In the genomic region with DNA sequence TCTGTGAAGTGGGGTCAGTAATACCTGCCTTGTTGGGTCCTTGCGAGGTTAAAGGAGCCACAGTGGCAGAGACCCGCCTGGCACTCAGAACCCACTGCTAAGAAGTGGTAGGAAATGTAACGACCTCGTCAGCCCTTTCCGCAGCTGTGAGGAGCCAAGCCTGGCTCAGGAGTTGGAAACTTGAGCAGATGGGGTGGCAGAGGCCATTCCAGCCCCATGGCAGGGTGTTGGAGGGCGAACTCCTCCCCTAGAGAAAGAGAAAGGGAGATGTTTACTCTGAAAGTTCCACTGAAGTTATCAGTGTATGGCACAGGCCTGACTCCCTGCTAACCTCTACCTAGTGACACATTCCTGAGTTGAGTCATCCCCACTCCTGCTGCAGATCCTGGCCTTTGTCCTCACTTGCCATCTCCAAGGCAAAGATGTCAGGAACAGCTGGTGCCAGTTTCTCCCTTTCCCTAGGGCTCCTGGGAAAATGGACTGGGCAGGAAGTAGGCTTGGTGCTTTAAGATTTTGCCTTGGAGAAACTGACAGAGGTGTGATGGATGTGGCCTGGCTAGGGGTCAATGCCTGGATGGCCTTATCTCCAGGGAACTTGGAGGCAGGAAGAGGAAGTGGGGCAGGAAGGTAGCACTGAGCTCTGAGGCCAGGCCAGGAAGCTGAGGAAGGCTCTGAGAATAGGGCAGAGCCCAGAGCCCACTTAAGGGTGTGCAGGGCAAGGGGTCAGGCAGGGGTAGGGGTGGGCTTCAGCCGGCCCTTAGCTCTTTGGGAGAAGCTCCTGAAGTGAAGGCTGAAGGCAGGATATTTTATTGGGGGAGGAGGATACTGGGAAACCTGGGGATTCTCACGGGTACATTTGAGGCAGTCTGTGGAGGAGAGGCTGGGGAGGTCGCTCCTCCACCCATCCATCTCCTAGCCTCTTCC, we compare ENCODE assay signal across 8 cellular contexts. TPM values are rescaled to one million over a fixed set of nuclear protein-coding genes. Genes with fewer than 3 reads are reported as not detected.
DNase-seq lines count a peak whose midpoint lies in the region; ATAC-seq lines count a peak whose summit lies in the region.

No MANE protein-coding gene starts in this region.

- H3K9ac ChIP-seq in iPS-15b (ENCODE audit: low read depth, low read length), result peak overlapping the region; percentile 60

- peaks cover 0 to 1% of the 10 kb centered on the region in 2 donors for H3K27me3 Mint-ChIP-seq in CD8-positive, alpha-beta memory T cell

- H3K27me3 ChIP-seq in CD8-positive, alpha-beta memory T cell (ENCODE audit: insufficient read depth, low read length, poor library complexity, severe bottlenecking), result no peaks in the 10 kb centered on the region
- H3K27me3 ChIP-seq in iPS-15b (ENCODE audit: control insufficient read depth, insufficient read depth, low read length), result peaks cover 37% of the 10 kb centered on the region
- peaks cover 2% of the 10 kb centered on the region; the same call in 1 of the 2 replicates for H3K27me3 ChIP-seq in HAP-1 (ENCODE audit: low read depth)

- H3K27ac ChIP-seq in CD8-positive, alpha-beta memory T cell (ENCODE audit: low read depth, low read length), result peak overlapping the region; percentile 38
- peak overlapping the region; percentile 67 for H3K27ac ChIP-seq in angular gyrus (ENCODE audit: low read depth, low read length)

- peak overlapping the region; percentile 87 to 98 (median 91) for H3K4me3 Mint-ChIP-seq in CD8-positive, alpha-beta memory T cell

- peak overlapping the region; percentile 87 to 95 (median 92) for H3K27ac Mint-ChIP-seq in CD8-positive, alpha-beta memory T cell

- in situ Hi-C loops in HAP-1 (cut with MboI; ENCODE audit: low sequenced_read_pairs), result no loop called here

- peaks cover 4% of the 10 kb centered on the region for H3K36me3 ChIP-seq in CD8-positive, alpha-beta memory T cell (ENCODE audit: insufficient read depth, low read length)
- no peaks in the 10 kb centered on the region for H3K36me3 ChIP-seq in iPS-15b (ENCODE audit: control insufficient read depth, insufficient read depth, low read length)
- H3K36me3 ChIP-seq in HAP-1 (replicated peaks), result no peaks in the 10 kb centered on the region

- no peaks in the 10 kb centered on the region for H3K9me3 Mint-ChIP-seq in CD8-positive, alpha-beta memory T cell

- ATAC-seq in GM19468 (IDR thresholded peaks at IDR 0.05; ENCODE audit: extremely low read depth, unreplicated experiment) (peak; percentile 8), HG03571 (IDR thresholded peaks at IDR 0.05; ENCODE audit: unreplicated experiment) (no peak)

- H3K9me3 ChIP-seq in CD8-positive, alpha-beta memory T cell (ENCODE audit: low read length), result no peaks in the 10 kb centered on the region
- H3K9me3 ChIP-seq in iPS-15b (ENCODE audit: control insufficient read depth, insufficient read depth, low read length) (no peaks in the 10 kb centered on the region), HAP-1 (no peaks in the 10 kb centered on the region)

- peak in 1 of 5 donors; percentile 15 for DNase-seq in CD8-positive, alpha-beta memory T cell
- DNase-seq in LoVo (ENCODE audit: low spot score), result peak; percentile 89
- DNase-seq in stimulated activated CD4-positive, alpha-beta T cell treated with anti-CD3 and anti-CD28 coated beads, Interleukin-4, amount 100 ng/mL, for 24 hours, result peak; percentile 42
- DNase-seq in HAP-1 (ENCODE audit: low spot score in 2 of 2), result no peak

- H3K36me3 Mint-ChIP-seq in CD8-positive, alpha-beta memory T cell, result peaks cover 6 to 32% (median 6%) of the 10 kb centered on the region in 3 donors

- CTCF ChIA-PET in CD8-positive, alpha-beta memory T cell (lab: Charles Lee), result interaction anchor here (0.8 to 1.5 kb wide), 4 partner anchors 20 to 52 kb away, joined by 3 to 4 read pairs (median 4); partner anchors contain the start of gene USP39

- peaks cover 44% of the 10 kb centered on the region for H3K4me1 ChIP-seq in CD8-positive, alpha-beta memory T cell (ENCODE audit: insufficient read depth, low read length)
- H3K4me1 ChIP-seq in iPS-15b (ENCODE audit: control insufficient read depth, insufficient read depth, low read length) (peaks cover 2% of the 10 kb centered on the region), HAP-1 (no peaks in the 10 kb centered on the region)

- peak overlapping the region; percentile 78 for H3K4me3 ChIP-seq in CD8-positive, alpha-beta memory T cell (ENCODE audit: low read length)
- H3K4me3 ChIP-seq in iPS-15b (ENCODE audit: low read depth, low read length), result peak overlapping the region; percentile 51
- no peak overlapping the region for H3K4me3 ChIP-seq in HAP-1

- peaks cover 43 to 60% (median 45%) of the 10 kb centered on the region in 3 donors for H3K4me1 Mint-ChIP-seq in CD8-positive, alpha-beta memory T cell

- POLR2A ChIA-PET in CD8-positive, alpha-beta memory T cell (lab: Charles Lee), result interaction anchor here (2.3 kb wide), 1 partner anchor 10 kb away, joined by 8 read pairs; the partner anchor contains the start of gene RNF181

RNA-seq across cellular contexts. Expression of gene VAMP5, which starts 0.9 kb away (rescaled TPM):
- 10 to 100 TPM; 26.4 to 28.0 TPM for total RNA-seq in CD8-positive, alpha-beta memory T cell
- polyA plus RNA-seq in CD8-positive, alpha-beta memory T cell, result 151 TPM

RNA-seq across cellular contexts. Expression of gene VAMP8, which starts 7.7 kb away (rescaled TPM):
- total RNA-seq in CD8-positive, alpha-beta memory T cell, result 10 to 100 TPM; 94.4 to 95.4 TPM
- polyA plus RNA-seq in CD8-positive, alpha-beta memory T cell, result 355 TPM

RNA-seq across cellular contexts. Expression of gene RNF181, which starts 10.4 kb away (rescaled TPM):
- total RNA-seq in CD8-positive, alpha-beta memory T cell, result 10 to 100 TPM; 88.2 to 95.1 TPM
- 181 TPM for polyA plus RNA-seq in CD8-positive, alpha-beta memory T cell

RNA-seq across cellular contexts. Expression of gene TMEM150A, which starts 17.4 kb away (rescaled TPM):
- total RNA-seq in CD8-positive, alpha-beta memory T cell, result 1 to 10 TPM; 6.3 to 7.6 TPM
- polyA plus RNA-seq in CD8-positive, alpha-beta memory T cell, result 13.2 TPM

RNA-seq across cellular contexts. Expression of gene GGCX, which starts 23.8 kb away (rescaled TPM):
- total RNA-seq in CD8-positive, alpha-beta memory T cell, result 10 to 100 TPM; 22.3 to 23.3 TPM
- polyA plus RNA-seq in CD8-positive, alpha-beta memory T cell, result 15.7 TPM

Comparison
In these comparisons a context has a peak if more than half of its experiments do, and no peak if none do; other contexts are left out.
1. DNase-seq: peak in LoVo (single experiment) and stimulated activated CD4-positive, alpha-beta T cell treated with anti-CD3 and anti-CD28 coated beads, Interleukin-4, amount 100 ng/mL, for 24 hours (single experiment); none in HAP-1 (0 of 2).